ENCODE assay signal across 1 cellular context in the genomic region with DNA sequence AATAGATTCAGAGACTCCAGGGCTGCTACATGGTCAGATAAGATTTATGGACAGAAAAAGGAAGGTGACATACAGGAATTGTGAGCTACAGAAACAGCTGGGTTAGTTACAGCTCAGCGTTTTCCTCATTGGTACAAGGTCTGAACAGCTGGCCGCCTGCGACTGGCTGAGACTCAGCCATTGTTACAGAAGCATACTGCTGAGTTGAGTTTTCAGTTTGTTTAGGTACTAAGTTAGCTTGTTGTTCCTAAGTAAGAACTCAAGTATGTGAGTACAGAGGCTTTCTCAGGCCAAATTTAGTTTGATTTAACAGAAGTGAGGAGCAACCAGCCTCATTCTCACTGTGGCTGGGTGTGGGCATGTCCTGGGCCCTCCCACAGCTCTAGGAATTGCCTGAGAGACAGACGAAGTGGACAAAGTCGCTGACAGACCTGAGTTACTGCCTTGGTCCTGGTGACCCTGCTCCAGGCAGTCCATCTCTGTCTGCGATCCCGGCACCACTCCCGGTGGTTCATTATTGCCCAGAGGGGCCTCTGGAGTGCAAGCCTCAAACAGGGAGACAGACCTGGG.
TF ChIP-seq lines count a peak whose summit lies in the region.

No MANE protein-coding gene starts in this region.

TF ChIP-seq in HepG2, 621 proteins besides CTCF, POLR2A, EP300 and RAD21 (continues in another document):
- TF ChIP-seq KDM5A (IDR thresholded peaks at IDR 0.05; ENCODE audit: borderline replicate concordance, low read length) (no peak), ZNF720 (CRISPR knock-in tag; IDR thresholded peaks at IDR 0.05) (no peak), ASH2L (IDR thresholded peaks at IDR 0.05; ENCODE audit: insufficient read length, low read depth, low read length) (peak; percentile 38), KLF9 (CRISPR knock-in tag; IDR thresholded peaks at IDR 0.05; ENCODE audit: low read depth) (no peak), ZNF546 (CRISPR knock-in tag; conservative IDR thresholded peaks at IDR 0.05) (0 out of 2 replicates have a peak, but pooled peaks have one; percentile 11), SIN3A (IDR thresholded peaks at IDR 0.05; ENCODE audit: borderline replicate concordance, low read depth, low read length) (peak; percentile 70; the same call in 1 of the 2 replicates), GABPA (IDR thresholded peaks at IDR 0.05; ENCODE audit: low read depth, low read length) (no peak), GABPA (CRISPR knock-in tag; IDR thresholded peaks at IDR 0.05; ENCODE audit: low read depth) (no peak), AGO1 (IDR thresholded peaks at IDR 0.05; ENCODE audit: low read depth, low read length, poor library complexity, severe bottlenecking) (no peak), KAT7 (CRISPR knock-in tag; IDR thresholded peaks at IDR 0.05; ENCODE audit: borderline replicate concordance) (no peak), THAP11 (CRISPR knock-in tag; IDR thresholded peaks at IDR 0.05) (0 out of 2 replicates have a peak, but pooled peaks have one; percentile 20), CHD2 (IDR thresholded peaks at IDR 0.05; ENCODE audit: low read depth, low read length) (no peak), ZNF550 (CRISPR knock-in tag; IDR thresholded peaks at IDR 0.05; ENCODE audit: borderline replicate concordance) (no peak), ZNF772 (CRISPR knock-in tag; IDR thresholded peaks at IDR 0.05) (no peak), NCOA1 (CRISPR knock-in tag; IDR thresholded peaks at IDR 0.05) (no peak), RXRB (CRISPR knock-in tag; IDR thresholded peaks at IDR 0.05; ENCODE audit: borderline replicate concordance) (peak; percentile 37; the same call in 1 of the 2 replicates), ZKSCAN1 (IDR thresholded peaks at IDR 0.05; ENCODE audit: low read length) (no peak), ZNF124 (CRISPR knock-in tag; IDR thresholded peaks at IDR 0.05) (peak; percentile 52; the same call in 1 of the 2 replicates), ZNF879 (CRISPR knock-in tag; IDR thresholded peaks at IDR 0.05) (no peak), ZFY (CRISPR knock-in tag; IDR thresholded peaks at IDR 0.05) (peak; percentile 30; the same call in 1 of the 2 replicates), ZNF10 (CRISPR knock-in tag; IDR thresholded peaks at IDR 0.05; ENCODE audit: borderline replicate concordance, low read depth) (no peak), ZNF839 (CRISPR knock-in tag; IDR thresholded peaks at IDR 0.05; ENCODE audit: borderline replicate concordance) (no peak), ZNF841 (CRISPR knock-in tag; IDR thresholded peaks at IDR 0.05; ENCODE audit: borderline replicate concordance) (no peak), MAFK (conservative IDR thresholded peaks at IDR 0.05 in 1 of 2, IDR thresholded peaks at IDR 0.05 in 1 of 2; ENCODE audit: low read length in 2 of 2) (peak; percentile 73 to 82), ZNF20 (CRISPR knock-in tag; IDR thresholded peaks at IDR 0.05) (no peak), NFE2L1 (CRISPR knock-in tag; IDR thresholded peaks at IDR 0.05; ENCODE audit: borderline replicate concordance) (no peak), CEBPG (CRISPR knock-in tag; IDR thresholded peaks at IDR 0.05) (peak; percentile 56), CCAR2 (optimal IDR thresholded peaks at IDR 0.05; ENCODE audit: low read depth, low read length) (no peak), ZNF782 (CRISPR knock-in tag; IDR thresholded peaks at IDR 0.05; ENCODE audit: borderline replicate concordance) (no peak), RARA (CRISPR knock-in tag; IDR thresholded peaks at IDR 0.05) (0 out of 2 replicates have a peak, but pooled peaks have one; percentile 7), NCOA2 (CRISPR knock-in tag; IDR thresholded peaks at IDR 0.05) (0 out of 2 replicates have a peak, but pooled peaks have one; percentile 10), SOX13 (IDR thresholded peaks at IDR 0.05) (0 out of 2 replicates have a peak, but pooled peaks have one; percentile 26), SOX13 (CRISPR knock-in tag; conservative IDR thresholded peaks at IDR 0.05 in 1 of 2, IDR thresholded peaks at IDR 0.05 in 1 of 2) (peak in 1 of 2 experiments; percentile 74; a peak in 2 of 4 replicates), SOX5 (CRISPR knock-in tag; IDR thresholded peaks at IDR 0.05; ENCODE audit: borderline replicate concordance) (peak; percentile 57), HNF4G (IDR thresholded peaks at IDR 0.05; ENCODE audit: borderline replicate concordance, low read depth, low read length) (peak; percentile 76), HNF4G (CRISPR knock-in tag; IDR thresholded peaks at IDR 0.05; ENCODE audit: borderline replicate concordance, low read depth) (no peak), ZNF557 (CRISPR knock-in tag; IDR thresholded peaks at IDR 0.05) (no peak), SRF (IDR thresholded peaks at IDR 0.05; ENCODE audit: low read depth, low read length) (no peak), SRSF9 (IDR thresholded peaks at IDR 0.05; ENCODE audit: borderline replicate concordance, insufficient read depth, low read depth, low read length, poor library complexity, severe bottlenecking) (no peak), TBX2 (CRISPR knock-in tag; IDR thresholded peaks at IDR 0.05; ENCODE audit: borderline replicate concordance) (peak; percentile 43; the same call in 1 of the 2 replicates), SP1 (IDR thresholded peaks at IDR 0.05) (no peak), SP1 (CRISPR knock-in tag; IDR thresholded peaks at IDR 0.05) (peak; percentile 21; the same call in 1 of the 2 replicates), ZNF83 (CRISPR knock-in tag; IDR thresholded peaks at IDR 0.05; ENCODE audit: borderline replicate concordance) (no peak), POLR2G (IDR thresholded peaks at IDR 0.05; ENCODE audit: low read depth, low read length) (peak; percentile 55; the same call in 1 of the 2 replicates), NRL (CRISPR knock-in tag; IDR thresholded peaks at IDR 0.05; ENCODE audit: borderline replicate concordance) (0 out of 2 replicates have a peak, but pooled peaks have one; percentile 45), HMG20B (CRISPR knock-in tag; conservative IDR thresholded peaks at IDR 0.05) (no peak), ZNF510 (CRISPR knock-in tag; IDR thresholded peaks at IDR 0.05; ENCODE audit: low read depth) (no peak)
- TF ChIP-seq, protein P1, sequence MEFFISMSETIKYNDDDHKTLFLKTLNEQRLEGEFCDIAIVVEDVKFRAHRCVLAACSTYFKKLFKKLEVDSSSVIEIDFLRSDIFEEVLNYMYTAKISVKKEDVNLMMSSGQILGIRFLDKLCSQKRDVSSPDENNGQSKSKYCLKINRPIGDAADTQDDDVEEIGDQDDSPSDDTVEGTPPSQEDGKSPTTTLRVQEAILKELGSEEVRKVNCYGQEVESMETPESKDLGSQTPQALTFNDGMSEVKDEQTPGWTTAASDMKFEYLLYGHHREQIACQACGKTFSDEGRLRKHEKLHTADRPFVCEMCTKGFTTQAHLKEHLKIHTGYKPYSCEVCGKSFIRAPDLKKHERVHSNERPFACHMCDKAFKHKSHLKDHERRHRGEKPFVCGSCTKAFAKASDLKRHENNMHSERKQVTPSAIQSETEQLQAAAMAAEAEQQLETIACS (CRISPR knock-in tag; IDR thresholded peaks at IDR 0.05): no peak
- TF ChIP-seq, protein P2, sequence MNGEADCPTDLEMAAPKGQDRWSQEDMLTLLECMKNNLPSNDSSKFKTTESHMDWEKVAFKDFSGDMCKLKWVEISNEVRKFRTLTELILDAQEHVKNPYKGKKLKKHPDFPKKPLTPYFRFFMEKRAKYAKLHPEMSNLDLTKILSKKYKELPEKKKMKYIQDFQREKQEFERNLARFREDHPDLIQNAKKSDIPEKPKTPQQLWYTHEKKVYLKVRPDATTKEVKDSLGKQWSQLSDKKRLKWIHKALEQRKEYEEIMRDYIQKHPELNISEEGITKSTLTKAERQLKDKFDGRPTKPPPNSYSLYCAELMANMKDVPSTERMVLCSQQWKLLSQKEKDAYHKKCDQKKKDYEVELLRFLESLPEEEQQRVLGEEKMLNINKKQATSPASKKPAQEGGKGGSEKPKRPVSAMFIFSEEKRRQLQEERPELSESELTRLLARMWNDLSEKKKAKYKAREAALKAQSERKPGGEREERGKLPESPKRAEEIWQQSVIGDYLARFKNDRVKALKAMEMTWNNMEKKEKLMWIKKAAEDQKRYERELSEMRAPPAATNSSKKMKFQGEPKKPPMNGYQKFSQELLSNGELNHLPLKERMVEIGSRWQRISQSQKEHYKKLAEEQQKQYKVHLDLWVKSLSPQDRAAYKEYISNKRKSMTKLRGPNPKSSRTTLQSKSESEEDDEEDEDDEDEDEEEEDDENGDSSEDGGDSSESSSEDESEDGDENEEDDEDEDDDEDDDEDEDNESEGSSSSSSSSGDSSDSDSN (CRISPR knock-in tag; IDR thresholded peaks at IDR 0.05): no peak; the same call in 1 of the 2 replicates
- TF ChIP-seq, protein P3, sequence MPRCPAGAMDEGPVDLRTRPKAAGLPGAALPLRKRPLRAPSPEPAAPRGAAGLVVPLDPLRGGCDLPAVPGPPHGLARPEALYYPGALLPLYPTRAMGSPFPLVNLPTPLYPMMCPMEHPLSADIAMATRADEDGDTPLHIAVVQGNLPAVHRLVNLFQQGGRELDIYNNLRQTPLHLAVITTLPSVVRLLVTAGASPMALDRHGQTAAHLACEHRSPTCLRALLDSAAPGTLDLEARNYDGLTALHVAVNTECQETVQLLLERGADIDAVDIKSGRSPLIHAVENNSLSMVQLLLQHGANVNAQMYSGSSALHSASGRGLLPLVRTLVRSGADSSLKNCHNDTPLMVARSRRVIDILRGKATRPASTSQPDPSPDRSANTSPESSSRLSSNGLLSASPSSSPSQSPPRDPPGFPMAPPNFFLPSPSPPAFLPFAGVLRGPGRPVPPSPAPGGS (CRISPR knock-in tag; IDR thresholded peaks at IDR 0.05): 0 out of 2 replicates have a peak, but pooled peaks have one; percentile 27
- TF ChIP-seq, protein P4, sequence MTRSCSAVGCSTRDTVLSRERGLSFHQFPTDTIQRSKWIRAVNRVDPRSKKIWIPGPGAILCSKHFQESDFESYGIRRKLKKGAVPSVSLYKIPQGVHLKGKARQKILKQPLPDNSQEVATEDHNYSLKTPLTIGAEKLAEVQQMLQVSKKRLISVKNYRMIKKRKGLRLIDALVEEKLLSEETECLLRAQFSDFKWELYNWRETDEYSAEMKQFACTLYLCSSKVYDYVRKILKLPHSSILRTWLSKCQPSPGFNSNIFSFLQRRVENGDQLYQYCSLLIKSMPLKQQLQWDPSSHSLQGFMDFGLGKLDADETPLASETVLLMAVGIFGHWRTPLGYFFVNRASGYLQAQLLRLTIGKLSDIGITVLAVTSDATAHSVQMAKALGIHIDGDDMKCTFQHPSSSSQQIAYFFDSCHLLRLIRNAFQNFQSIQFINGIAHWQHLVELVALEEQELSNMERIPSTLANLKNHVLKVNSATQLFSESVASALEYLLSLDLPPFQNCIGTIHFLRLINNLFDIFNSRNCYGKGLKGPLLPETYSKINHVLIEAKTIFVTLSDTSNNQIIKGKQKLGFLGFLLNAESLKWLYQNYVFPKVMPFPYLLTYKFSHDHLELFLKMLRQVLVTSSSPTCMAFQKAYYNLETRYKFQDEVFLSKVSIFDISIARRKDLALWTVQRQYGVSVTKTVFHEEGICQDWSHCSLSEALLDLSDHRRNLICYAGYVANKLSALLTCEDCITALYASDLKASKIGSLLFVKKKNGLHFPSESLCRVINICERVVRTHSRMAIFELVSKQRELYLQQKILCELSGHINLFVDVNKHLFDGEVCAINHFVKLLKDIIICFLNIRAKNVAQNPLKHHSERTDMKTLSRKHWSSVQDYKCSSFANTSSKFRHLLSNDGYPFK (CRISPR knock-in tag; IDR thresholded peaks at IDR 0.05; ENCODE audit: borderline replicate concordance): peak; percentile 44; the same call in 1 of the 2 replicates
- TF ChIP-seq, protein P5, sequence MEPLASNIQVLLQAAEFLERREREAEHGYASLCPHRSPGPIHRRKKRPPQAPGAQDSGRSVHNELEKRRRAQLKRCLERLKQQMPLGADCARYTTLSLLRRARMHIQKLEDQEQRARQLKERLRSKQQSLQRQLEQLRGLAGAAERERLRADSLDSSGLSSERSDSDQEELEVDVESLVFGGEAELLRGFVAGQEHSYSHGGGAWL (CRISPR knock-in tag; IDR thresholded peaks at IDR 0.05): no peak
- TF ChIP-seq, protein P6, sequence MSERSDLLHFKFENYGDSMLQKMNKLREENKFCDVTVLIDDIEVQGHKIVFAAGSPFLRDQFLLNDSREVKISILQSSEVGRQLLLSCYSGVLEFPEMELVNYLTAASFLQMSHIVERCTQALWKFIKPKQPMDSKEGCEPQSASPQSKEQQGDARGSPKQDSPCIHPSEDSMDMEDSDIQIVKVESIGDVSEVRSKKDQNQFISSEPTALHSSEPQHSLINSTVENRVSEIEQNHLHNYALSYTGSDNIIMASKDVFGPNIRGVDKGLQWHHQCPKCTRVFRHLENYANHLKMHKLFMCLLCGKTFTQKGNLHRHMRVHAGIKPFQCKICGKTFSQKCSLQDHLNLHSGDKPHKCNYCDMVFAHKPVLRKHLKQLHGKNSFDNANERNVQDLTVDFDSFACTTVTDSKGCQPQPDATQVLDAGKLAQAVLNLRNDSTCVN (CRISPR knock-in tag; IDR thresholded peaks at IDR 0.05; ENCODE audit: borderline replicate concordance): no peak
- TF ChIP-seq, protein P7, sequence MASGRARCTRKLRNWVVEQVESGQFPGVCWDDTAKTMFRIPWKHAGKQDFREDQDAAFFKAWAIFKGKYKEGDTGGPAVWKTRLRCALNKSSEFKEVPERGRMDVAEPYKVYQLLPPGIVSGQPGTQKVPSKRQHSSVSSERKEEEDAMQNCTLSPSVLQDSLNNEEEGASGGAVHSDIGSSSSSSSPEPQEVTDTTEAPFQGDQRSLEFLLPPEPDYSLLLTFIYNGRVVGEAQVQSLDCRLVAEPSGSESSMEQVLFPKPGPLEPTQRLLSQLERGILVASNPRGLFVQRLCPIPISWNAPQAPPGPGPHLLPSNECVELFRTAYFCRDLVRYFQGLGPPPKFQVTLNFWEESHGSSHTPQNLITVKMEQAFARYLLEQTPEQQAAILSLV (CRISPR knock-in tag; IDR thresholded peaks at IDR 0.05; ENCODE audit: borderline replicate concordance): peak; percentile 52; the same call in 1 of the 2 replicates
- TF ChIP-seq, protein P8, sequence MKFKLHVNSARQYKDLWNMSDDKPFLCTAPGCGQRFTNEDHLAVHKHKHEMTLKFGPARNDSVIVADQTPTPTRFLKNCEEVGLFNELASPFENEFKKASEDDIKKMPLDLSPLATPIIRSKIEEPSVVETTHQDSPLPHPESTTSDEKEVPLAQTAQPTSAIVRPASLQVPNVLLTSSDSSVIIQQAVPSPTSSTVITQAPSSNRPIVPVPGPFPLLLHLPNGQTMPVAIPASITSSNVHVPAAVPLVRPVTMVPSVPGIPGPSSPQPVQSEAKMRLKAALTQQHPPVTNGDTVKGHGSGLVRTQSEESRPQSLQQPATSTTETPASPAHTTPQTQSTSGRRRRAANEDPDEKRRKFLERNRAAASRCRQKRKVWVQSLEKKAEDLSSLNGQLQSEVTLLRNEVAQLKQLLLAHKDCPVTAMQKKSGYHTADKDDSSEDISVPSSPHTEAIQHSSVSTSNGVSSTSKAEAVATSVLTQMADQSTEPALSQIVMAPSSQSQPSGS (CRISPR knock-in tag; IDR thresholded peaks at IDR 0.05): 0 out of 2 replicates have a peak, but pooled peaks have one; percentile 26
- TF ChIP-seq, protein P9, sequence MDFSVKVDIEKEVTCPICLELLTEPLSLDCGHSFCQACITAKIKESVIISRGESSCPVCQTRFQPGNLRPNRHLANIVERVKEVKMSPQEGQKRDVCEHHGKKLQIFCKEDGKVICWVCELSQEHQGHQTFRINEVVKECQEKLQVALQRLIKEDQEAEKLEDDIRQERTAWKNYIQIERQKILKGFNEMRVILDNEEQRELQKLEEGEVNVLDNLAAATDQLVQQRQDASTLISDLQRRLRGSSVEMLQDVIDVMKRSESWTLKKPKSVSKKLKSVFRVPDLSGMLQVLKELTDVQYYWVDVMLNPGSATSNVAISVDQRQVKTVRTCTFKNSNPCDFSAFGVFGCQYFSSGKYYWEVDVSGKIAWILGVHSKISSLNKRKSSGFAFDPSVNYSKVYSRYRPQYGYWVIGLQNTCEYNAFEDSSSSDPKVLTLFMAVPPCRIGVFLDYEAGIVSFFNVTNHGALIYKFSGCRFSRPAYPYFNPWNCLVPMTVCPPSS (IDR thresholded peaks at IDR 0.05): no peak
